ENCODE assay signal across 1 cellular context in the genomic region with DNA sequence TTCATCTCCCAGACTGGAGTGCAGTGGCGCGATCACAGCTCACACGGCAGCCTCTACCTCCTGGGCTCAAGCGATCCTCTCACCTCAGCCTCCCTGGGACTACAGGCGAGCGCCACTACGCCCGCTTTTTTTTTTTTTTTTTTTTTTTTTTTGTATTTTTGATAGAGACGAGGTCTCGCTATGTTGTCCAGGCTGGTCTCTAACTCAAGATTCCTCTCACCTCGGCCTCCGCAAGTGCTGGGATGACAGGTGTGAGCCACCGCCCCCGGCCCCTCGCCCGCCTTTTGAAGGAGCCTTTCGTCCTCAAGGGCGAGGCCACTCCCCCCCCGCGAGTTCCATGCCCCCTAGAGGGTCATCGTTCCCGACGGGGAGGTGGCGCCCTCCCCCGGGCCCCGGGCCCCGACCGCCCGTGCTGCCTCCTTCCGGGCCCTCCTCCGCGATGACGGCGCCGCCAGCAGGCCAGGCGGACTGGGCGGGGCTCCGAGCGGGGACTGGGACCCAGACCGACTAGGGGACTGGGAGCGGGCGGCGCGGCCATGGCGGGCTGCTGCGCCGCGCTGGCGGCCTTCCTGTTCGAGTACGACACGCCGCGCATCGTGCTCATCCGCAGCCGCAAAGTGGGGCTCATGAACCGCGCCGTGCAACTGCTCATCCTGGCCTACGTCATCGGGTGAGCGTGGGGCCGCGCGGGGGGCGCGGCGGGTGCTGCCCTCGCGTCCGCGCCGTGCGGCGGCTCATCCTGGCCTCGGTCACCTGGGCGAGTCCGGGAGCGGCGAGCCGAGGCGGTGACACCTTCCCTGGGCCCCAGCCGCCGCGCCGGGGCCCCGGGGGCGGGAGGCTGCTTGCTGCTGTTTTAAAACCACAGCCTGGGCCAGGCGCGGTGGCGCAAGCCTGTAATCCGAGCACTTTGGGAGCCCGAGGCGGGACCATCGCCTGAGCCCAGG.
TF ChIP-seq lines count a peak whose summit lies in the region.

A gene with protein sequence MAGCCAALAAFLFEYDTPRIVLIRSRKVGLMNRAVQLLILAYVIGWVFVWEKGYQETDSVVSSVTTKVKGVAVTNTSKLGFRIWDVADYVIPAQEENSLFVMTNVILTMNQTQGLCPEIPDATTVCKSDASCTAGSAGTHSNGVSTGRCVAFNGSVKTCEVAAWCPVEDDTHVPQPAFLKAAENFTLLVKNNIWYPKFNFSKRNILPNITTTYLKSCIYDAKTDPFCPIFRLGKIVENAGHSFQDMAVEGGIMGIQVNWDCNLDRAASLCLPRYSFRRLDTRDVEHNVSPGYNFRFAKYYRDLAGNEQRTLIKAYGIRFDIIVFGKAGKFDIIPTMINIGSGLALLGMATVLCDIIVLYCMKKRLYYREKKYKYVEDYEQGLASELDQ (plus strand): TSS at position 501 of the 944 bp plus-strand sequence. CDS start 36 bp downstream, at position 537.

TF ChIP-seq in Ishikawa, 13 proteins besides CTCF, POLR2A, EP300 and RAD21 (continued from another document):
- no peak; the same call in 1 of the 2 replicates for TF ChIP-seq ZBTB7A (IDR thresholded peaks at IDR 0.05; ENCODE audit: low read depth)
